1 cellular context compared by ENCODE assay signal in genomic region chr6:39302669-39303424, GRCh38.
TF ChIP-seq lines count a peak whose summit lies in the region.

No MANE protein-coding gene starts in this region.

TF ChIP-seq in SK-N-SH, 30 proteins besides CTCF, POLR2A, EP300 and RAD21 (continued from another document):
- TF ChIP-seq, protein P1, sequence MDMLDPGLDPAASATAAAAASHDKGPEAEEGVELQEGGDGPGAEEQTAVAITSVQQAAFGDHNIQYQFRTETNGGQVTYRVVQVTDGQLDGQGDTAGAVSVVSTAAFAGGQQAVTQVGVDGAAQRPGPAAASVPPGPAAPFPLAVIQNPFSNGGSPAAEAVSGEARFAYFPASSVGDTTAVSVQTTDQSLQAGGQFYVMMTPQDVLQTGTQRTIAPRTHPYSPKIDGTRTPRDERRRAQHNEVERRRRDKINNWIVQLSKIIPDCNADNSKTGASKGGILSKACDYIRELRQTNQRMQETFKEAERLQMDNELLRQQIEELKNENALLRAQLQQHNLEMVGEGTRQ (IDR thresholded peaks at IDR 0.05; ENCODE audit: borderline replicate concordance, low read depth, low read length) = no peak
- no peak for TF ChIP-seq TEAD4 (IDR thresholded peaks at IDR 0.05; ENCODE audit: borderline replicate concordance, insufficient read depth)
